Comparison of ENCODE assay signal across 8 cellular contexts in genomic region chr4:47383829-47384427, GRCh38.
DNase-seq lines count a peak whose midpoint lies in the region; ATAC-seq and TF ChIP-seq lines count a peak whose summit lies in the region.

No MANE protein-coding gene starts in this region.

- intact Hi-C loops in CD8-positive, alpha-beta T cell (cut with DNase I, micrococcal nuclease), result loop anchor here in 1 of 2 experiments (1.0 to 10.0 kb wide), 3 partner anchors 181 to 543 kb away; no protein-coding TSS in a partner anchor
- intact Hi-C loops in dorsolateral prefrontal cortex (cut with DNase I) (loop anchor here (5.0 to 10.0 kb wide), 4 partner anchors 262 to 539 kb away; no protein-coding TSS in a partner anchor), posterior cingulate gyrus (cut with DNase I) (loop anchor here (5.0 kb wide), 3 partner anchors 352 to 542 kb away; partner anchors contain the start of gene GABRB1)

- H2AFZ ChIP-seq in osteoblast (ENCODE audit: low read length), result no peak overlapping the region

- no peak overlapping the region for H3K27ac ChIP-seq in CD8-positive, alpha-beta T cell (ENCODE audit: low read depth, low read length)
- H3K27ac ChIP-seq in dorsolateral prefrontal cortex (peak overlapping the region in 1 of 59 donors; percentile 8), osteoblast (ENCODE audit: low read depth, low read length) (no peak overlapping the region)
- no peak overlapping the region for H3K27ac ChIP-seq in effector memory CD4-positive, alpha-beta T cell (ENCODE audit: insufficient read depth, low read length, poor library complexity, severe bottlenecking)

- no peaks in the 10 kb centered on the region for H3K36me3 ChIP-seq in CD8-positive, alpha-beta T cell (ENCODE audit: insufficient read depth, low read length)
- H3K36me3 ChIP-seq in osteoblast (ENCODE audit: insufficient read depth, low read length), result no peaks in the 10 kb centered on the region
- no peaks in the 10 kb centered on the region for H3K36me3 ChIP-seq in effector memory CD4-positive, alpha-beta T cell (ENCODE audit: control insufficient read depth, insufficient read depth, low read length)

- no peak for DNase-seq in CD8-positive, alpha-beta T cell
- DNase-seq in H4 (ENCODE audit: low spot score) (peak; percentile 46), NCI-H82 treated with DMSO at 0.1 percent for 48 hours (lab: John Stamatoyannopoulos, UW; ENCODE audit: unreplicated experiment) (peak; percentile 19), dorsolateral prefrontal cortex (no peak), osteoblast (ENCODE audit: insufficient read length, low spot score, missing footprints) (peak; percentile 32), posterior cingulate gyrus (no peak)
- no peak for DNase-seq in effector memory CD4-positive, alpha-beta T cell

- no peaks in the 10 kb centered on the region for H4K20me1 ChIP-seq in osteoblast (ENCODE audit: insufficient read depth, low read length)

- no peaks in the 10 kb centered on the region for H3K79me2 ChIP-seq in osteoblast (ENCODE audit: insufficient read depth, low read length)

- H3K27me3 ChIP-seq in CD8-positive, alpha-beta T cell (ENCODE audit: insufficient read depth, low read length), result no peaks in the 10 kb centered on the region
- H3K27me3 ChIP-seq in dorsolateral prefrontal cortex, result no peaks in the 10 kb centered on the region
- H3K27me3 ChIP-seq in osteoblast (ENCODE audit: insufficient read depth, low read length), result no peaks in the 10 kb centered on the region
- no peaks in the 10 kb centered on the region for H3K27me3 ChIP-seq in effector memory CD4-positive, alpha-beta T cell (replicated peaks; ENCODE audit: control insufficient read depth, insufficient read depth, low read length, poor library complexity, severe bottlenecking)

- TF ChIP-seq CTCF in CD8-positive, alpha-beta T cell (IDR thresholded peaks at IDR 0.05), result peak; percentile 50
- peak; percentile 57 to 91 (median 72) for TF ChIP-seq CTCF in dorsolateral prefrontal cortex (IDR thresholded peaks at IDR 0.05 in 54 of 56, conservative IDR thresholded peaks at IDR 0.05 in 2 of 56; ENCODE audit: low read depth in 1 of 56, partially characterized antibody in 56 of 56)
- TF ChIP-seq CTCF in osteoblast (IDR thresholded peaks at IDR 0.05; ENCODE audit: extremely low read depth, low read depth, low read length), result peak; percentile 58

- no peak overlapping the region for H3K4me3 ChIP-seq in CD8-positive, alpha-beta T cell (ENCODE audit: low read depth, low read length)
- H3K4me3 ChIP-seq in dorsolateral prefrontal cortex, result no peak overlapping the region
- H3K4me3 ChIP-seq in osteoblast (ENCODE audit: insufficient read depth, low read length), result no peak overlapping the region
- no peak overlapping the region for H3K4me3 ChIP-seq in effector memory CD4-positive, alpha-beta T cell (ENCODE audit: insufficient read depth, low read depth, low read length, poor library complexity, severe bottlenecking)

- no peaks in the 10 kb centered on the region for H3K9me3 ChIP-seq in CD8-positive, alpha-beta T cell (ENCODE audit: low read length)
- H3K9me3 ChIP-seq in osteoblast (ENCODE audit: low read depth, low read length), result no peaks in the 10 kb centered on the region
- no peaks in the 10 kb centered on the region for H3K9me3 ChIP-seq in effector memory CD4-positive, alpha-beta T cell (ENCODE audit: control insufficient read depth, low read length)

- peaks cover 2% of the 10 kb centered on the region for H3K27me3 Mint-ChIP-seq in CD8-positive, alpha-beta T cell (ENCODE audit: low read depth)

- H3K4me2 ChIP-seq in osteoblast (ENCODE audit: insufficient read depth, low read length), result no peak overlapping the region

- H3K36me3 Mint-ChIP-seq in CD8-positive, alpha-beta T cell, result no peaks in the 10 kb centered on the region

- H3K4me1 Mint-ChIP-seq in CD8-positive, alpha-beta T cell (ENCODE audit: low read depth), result no peaks in the 10 kb centered on the region

- H3K27ac Mint-ChIP-seq in CD8-positive, alpha-beta T cell, result no peak overlapping the region

- CTCF ChIA-PET in CD8-positive, alpha-beta T cell (lab: Charles Lee), result interaction anchor here (0.7 to 1.9 kb wide), 3 partner anchors 8 to 181 kb away, joined by 3 to 5 read pairs (median 3); no protein-coding TSS in a partner anchor

- POLR2A ChIA-PET in CD8-positive, alpha-beta T cell (lab: Charles Lee), result no interaction called here

- no peaks in the 10 kb centered on the region for H3K9me3 Mint-ChIP-seq in CD8-positive, alpha-beta T cell

- H3K4me3 Mint-ChIP-seq in CD8-positive, alpha-beta T cell, result no peak overlapping the region

- ATAC-seq in CD8-positive, alpha-beta T cell, result no peak
- no peak for ATAC-seq in GM21390 (IDR thresholded peaks at IDR 0.05; ENCODE audit: unreplicated experiment)

- H3K4me1 ChIP-seq in CD8-positive, alpha-beta T cell (ENCODE audit: insufficient read depth, low read length), result no peaks in the 10 kb centered on the region
- H3K4me1 ChIP-seq in osteoblast (ENCODE audit: insufficient read depth, low read length), result no peaks in the 10 kb centered on the region
- no peaks in the 10 kb centered on the region for H3K4me1 ChIP-seq in effector memory CD4-positive, alpha-beta T cell (ENCODE audit: control insufficient read depth, insufficient read depth, low read length, poor library complexity, severe bottlenecking)

Comparison
In these comparisons a context has a peak if more than half of its experiments do, and no peak if none do; other contexts are left out.
1. DNase-seq: peak in H4 (single experiment), NCI-H82 treated with DMSO at 0.1 percent for 48 hours (single experiment) and osteoblast (single experiment); none in CD8-positive, alpha-beta T cell (0 of 7), dorsolateral prefrontal cortex (0 of 10), posterior cingulate gyrus (0 of 10) and effector memory CD4-positive, alpha-beta T cell (0 of 3).
2. Peak in every context shown above with its lines, with median percentiles within 50 percentile points of each other: CTCF ChIP-seq.